Comparison of ENCODE assay signal across 36 cellular contexts in the genomic region with DNA sequence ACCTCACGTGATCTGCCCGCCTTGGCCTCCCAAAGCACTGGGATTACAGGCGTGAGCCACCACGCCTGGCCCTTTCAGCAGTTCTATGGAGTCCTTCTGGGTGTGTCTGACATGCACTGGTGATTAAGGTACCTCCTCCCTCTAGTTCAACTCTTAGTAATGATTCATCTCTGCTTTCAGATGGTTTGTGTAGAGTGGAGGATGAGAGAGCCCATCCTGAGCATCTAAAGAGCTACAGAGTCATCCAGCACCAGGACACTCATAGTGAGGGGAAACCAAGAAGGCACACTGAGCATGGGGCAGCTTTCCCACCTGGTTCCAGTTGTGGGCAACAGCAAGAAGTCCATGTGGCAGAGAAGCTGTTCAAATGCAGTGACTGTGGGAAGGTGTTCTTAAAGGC. TPM values are rescaled to one million over a fixed set of nuclear protein-coding genes. Genes with fewer than 3 reads are reported as not detected.
"Had no signal": no experiment of that assay in that cellular context is flagged by ENCODE, and none has a peak within 500 bp of the region (broad histone marks: within the 10 kb centered on the region; RNA-seq: fewer than 3 reads in every experiment).

No MANE protein-coding gene starts in this region.

- ATAC-seq: activated CD8-positive, alpha-beta memory T cell treated with anti-CD3 and anti-CD28 coated beads, Interleukin-2, amount 10 ng/mL, durations not matched to agents 7 days and 5 days; activated CD8-positive, alpha-beta T cell treated with anti-CD3 and anti-CD28 coated beads, Interleukin-2, amount 10 ng/mL, durations not matched to agents 7 days and 5 days; activated naive CD8-positive, alpha-beta T cell treated with anti-CD3 and anti-CD28 coated beads, Interleukin-2, amount 50 U/mL, for 24 hours had no signal

- H3K4me3 ChIP-seq: ascending aorta, cardiac muscle cell had no signal

- H3K4me1 ChIP-seq: ascending aorta had no signal

- H3K27ac ChIP-seq: ascending aorta, cardiac muscle cell, VCaP had no signal

- H3K4me1 Mint-ChIP-seq: activated B cell treated with CpG ODN at 0.5 μM for 24 hours; activated CD4-positive, alpha-beta memory T cell treated with anti-CD3 and anti-CD28 coated beads, Interleukin-2, amount 10 ng/mL, durations not matched to agents 7 days and 5 days; activated CD4-positive, alpha-beta T cell treated with anti-CD3 and anti-CD28 coated beads, Interleukin-2, amount 10 ng/mL, durations not matched to agents 7 days and 5 days; activated naive CD8-positive, alpha-beta T cell treated with anti-CD3 and anti-CD28 coated beads, Interleukin-2, amount 10 ng/mL, durations not matched to agents 7 days and 5 days; activated naive CD8-positive, alpha-beta T cell treated with anti-CD3 and anti-CD28 coated beads, Interleukin-2, amount 50 U/mL, for 24 hours; central memory CD8-positive, alpha-beta T cell had no signal

- H3K4me3 Mint-ChIP-seq: activated B cell treated with CpG ODN at 0.5 μM for 24 hours; activated CD4-positive, alpha-beta memory T cell treated with anti-CD3 and anti-CD28 coated beads, Interleukin-2, amount 10 ng/mL, durations not matched to agents 7 days and 5 days; activated CD4-positive, alpha-beta T cell treated with anti-CD3 and anti-CD28 coated beads, Interleukin-2, amount 10 ng/mL, durations not matched to agents 7 days and 5 days; activated CD8-positive, alpha-beta memory T cell treated with anti-CD3 and anti-CD28 coated beads, Interleukin-2, amount 10 ng/mL, durations not matched to agents 7 days and 5 days; activated CD8-positive, alpha-beta T cell treated with anti-CD3 and anti-CD28 coated beads, Interleukin-2, amount 10 ng/mL, durations not matched to agents 7 days and 5 days; activated naive CD8-positive, alpha-beta T cell; activated naive CD8-positive, alpha-beta T cell treated with anti-CD3 and anti-CD28 coated beads, Interleukin-2, amount 10 ng/mL, durations not matched to agents 7 days and 5 days; activated naive CD8-positive, alpha-beta T cell treated with anti-CD3 and anti-CD28 coated beads, Interleukin-2, amount 50 U/mL, for 24 hours; activated T-cell treated with anti-CD3 and anti-CD28 coated beads, Interleukin-2, amount 50 U/mL, for 24 hours; brain; central memory CD8-positive, alpha-beta T cell; T-helper 1 cell treated with Interleukin-12 subunit alpha and Interleukin-12 subunit beta and Interleukin-4 antibody, amounts not matched to agents 30 μg/mL and 1 μg/mL, for 36 hours; T-helper 2 cell treated with Interferon-gamma antibody and Interleukin-4, amounts not matched to agents 5 μg/mL and 100 μg/mL, for 36 hours had no signal

- H3K27me3 Mint-ChIP-seq: activated B cell treated with CpG ODN at 0.5 μM for 24 hours; activated CD4-positive, alpha-beta memory T cell treated with anti-CD3 and anti-CD28 coated beads, Interleukin-2, amount 10 ng/mL, durations not matched to agents 7 days and 5 days; activated CD4-positive, alpha-beta T cell treated with anti-CD3 and anti-CD28 coated beads, Interleukin-2, amount 10 ng/mL, durations not matched to agents 7 days and 5 days; activated CD8-positive, alpha-beta memory T cell treated with anti-CD3 and anti-CD28 coated beads, Interleukin-2, amount 10 ng/mL, durations not matched to agents 7 days and 5 days; activated naive CD8-positive, alpha-beta T cell; activated naive CD8-positive, alpha-beta T cell treated with anti-CD3 and anti-CD28 coated beads, Interleukin-2, amount 10 ng/mL, durations not matched to agents 7 days and 5 days; activated naive CD8-positive, alpha-beta T cell treated with anti-CD3 and anti-CD28 coated beads, Interleukin-2, amount 50 U/mL, for 24 hours; activated T-cell treated with anti-CD3 and anti-CD28 coated beads, Interleukin-2, amount 50 U/mL, for 24 hours; central memory CD8-positive, alpha-beta T cell had no signal

- H3K27ac Mint-ChIP-seq: activated B cell treated with CpG ODN at 0.5 μM for 24 hours; activated CD4-positive, alpha-beta memory T cell treated with anti-CD3 and anti-CD28 coated beads, Interleukin-2, amount 10 ng/mL, durations not matched to agents 7 days and 5 days; activated CD4-positive, alpha-beta T cell treated with anti-CD3 and anti-CD28 coated beads, Interleukin-2, amount 10 ng/mL, durations not matched to agents 7 days and 5 days; activated CD8-positive, alpha-beta memory T cell treated with anti-CD3 and anti-CD28 coated beads, Interleukin-2, amount 10 ng/mL, durations not matched to agents 7 days and 5 days; activated CD8-positive, alpha-beta T cell treated with anti-CD3 and anti-CD28 coated beads, Interleukin-2, amount 10 ng/mL, durations not matched to agents 7 days and 5 days; activated naive CD8-positive, alpha-beta T cell; activated naive CD8-positive, alpha-beta T cell treated with anti-CD3 and anti-CD28 coated beads, Interleukin-2, amount 50 U/mL, for 24 hours; activated T-cell treated with anti-CD3 and anti-CD28 coated beads, Interleukin-2, amount 50 U/mL, for 24 hours; activated T-helper 2 cell treated with anti-CD3 and anti-CD28 coated beads, Interferon-gamma antibody, Interleukin-2, Interleukin-4, amounts not matched to agents 10 μg/mL and 5 μg/mL and 100 μg/mL, durations not matched to agents 14 hours and 24 hours and 36 hours; brain; T-helper 1 cell treated with Interleukin-12 subunit alpha and Interleukin-12 subunit beta and Interleukin-4 antibody, amounts not matched to agents 30 μg/mL and 1 μg/mL, for 36 hours; T-helper 2 cell treated with Interferon-gamma antibody and Interleukin-4, amounts not matched to agents 5 μg/mL and 100 μg/mL, for 36 hours had no signal

- DNase-seq: activated B cell treated with CpG ODN at 0.5 μM for 24 hours; activated CD4-positive, alpha-beta memory T cell treated with anti-CD3 and anti-CD28 coated beads, Interleukin-2, amount 10 ng/mL, durations not matched to agents 7 days and 5 days; activated CD4-positive, alpha-beta T cell treated with anti-CD3 and anti-CD28 coated beads for 4 hours; activated CD4-positive, alpha-beta T cell treated with anti-CD3 and anti-CD28 coated beads, Interleukin-2, amount 10 ng/mL, durations not matched to agents 7 days and 5 days; activated CD4-positive, alpha-beta T cell treated with anti-CD3 and anti-CD28 coated beads, Interleukin-2, amount 50 U/mL, for 48 hours; activated CD4-positive, CD25-positive, alpha-beta regulatory T cell treated with anti-CD3 and anti-CD28 coated beads, Interleukin-2, amount 50 U/mL, for 72 hours; activated CD8-positive, alpha-beta memory T cell treated with anti-CD3 and anti-CD28 coated beads for 24 hours; activated CD8-positive, alpha-beta memory T cell treated with anti-CD3 and anti-CD28 coated beads, Interleukin-2, amount 10 ng/mL, durations not matched to agents 7 days and 5 days; activated CD8-positive, alpha-beta memory T cell treated with anti-CD3 and anti-CD28 coated beads, Interleukin-2, amount 50 U/mL, for 48 hours; activated CD8-positive, alpha-beta T cell treated with anti-CD3 and anti-CD28 coated beads, Interleukin-2, amount 10 ng/mL, durations not matched to agents 7 days and 5 days; activated effector memory CD4-positive, alpha-beta T cell treated with Interleukin-2 at 50 U/mL for 16 hours; activated gamma-delta T cell; activated naive CD4-positive, alpha-beta T cell treated with anti-CD3 and anti-CD28 coated beads, Interleukin-2, amount 50 U/mL, for 16 hours; activated naive CD4-positive, alpha-beta T cell treated with Interleukin-2 at 50 U/mL for 16 hours; activated naive CD8-positive, alpha-beta T cell treated with anti-CD3 and anti-CD28 coated beads, Interleukin-2, amount 10 ng/mL, durations not matched to agents 7 days and 5 days; activated naive CD8-positive, alpha-beta T cell treated with anti-CD3 and anti-CD28 coated beads, Interleukin-2, amount 50 U/mL, for 24 hours; activated T-cell treated with anti-CD3 and anti-CD28 coated beads, Interleukin-2, amount 50 U/mL, for 24 hours; activated T-cell treated with anti-CD3 and anti-CD28 coated beads, Interleukin-2, amount 50 U/mL, for 48 hours; amygdala; anterior cingulate cortex; caudate nucleus; cerebellar nuclear complex; T-helper 1 cell; T-helper 2 cell; T-helper 9 cell had no signal

- H3K9me3 Mint-ChIP-seq: activated B cell treated with CpG ODN at 0.5 μM for 24 hours; central memory CD8-positive, alpha-beta T cell had no signal

- H3K27me3 ChIP-seq: ascending aorta, cardiac muscle cell had no signal

RNA-seq across cellular contexts. Expression of gene RNF225, which starts 21.2 kb away (rescaled TPM):
- total RNA-seq: activated B cell treated with CpG ODN at 0.5 μM for 24 hours, ascending aorta, chondrocyte had no signal
- polyA plus RNA-seq: adipose tissue, cardiac muscle cell had no signal

RNA-seq across cellular contexts. Expression of gene ZNF132, which starts 23.3 kb away (rescaled TPM):
- total RNA-seq: cardiac muscle cell had no signal
